8 cellular contexts compared by ENCODE assay signal in genomic region chr9:137201205-137201868, GRCh38. TPM values are rescaled to one million over a fixed set of nuclear protein-coding genes. Genes with fewer than 3 reads are reported as not detected.
DNase-seq lines count a peak whose midpoint lies in the region; ATAC-seq and TF ChIP-seq lines count a peak whose summit lies in the region.

No MANE protein-coding gene starts in this region.

- ATAC-seq in HG02973 (IDR thresholded peaks at IDR 0.05; ENCODE audit: unreplicated experiment) = no peak

- DNase-seq in GM06990 (ENCODE audit: extremely low read depth, insufficient read length) (no peak), RKO (ENCODE audit: low spot score) (peak; percentile 53), esophagus muscularis mucosa (ENCODE audit: extremely low spot score) (no peak), NCI-H2107 treated with DMSO at 0.1 percent for 48 hours (lab: John Stamatoyannopoulos, UW; ENCODE audit: unreplicated experiment) (no peak), DMS 273 treated with DMSO at 0.1 percent for 48 hours (lab: John Stamatoyannopoulos, UW) (no peak), NCI-H1694 (lab: John Stamatoyannopoulos, UW) (no peak)

- no peaks in the 10 kb centered on the region for H3K9me3 ChIP-seq in esophagus muscularis mucosa

- H3K4me3 ChIP-seq in GM06990 (replicated peaks; ENCODE audit: low read depth, low read length) (peak overlapping the region; percentile 90), esophagus muscularis mucosa (peak overlapping the region; percentile 70 to 76 (median 74)), rectal smooth muscle tissue (ENCODE audit: low read length) (peak overlapping the region; percentile 84)

- H3K4me1 ChIP-seq in esophagus muscularis mucosa (peaks cover 74 to 84% (median 77%) of the 10 kb centered on the region in 4 donors), rectal smooth muscle tissue (ENCODE audit: control insufficient read depth, insufficient read depth, low read length) (peaks cover 28% of the 10 kb centered on the region)

- H3K27me3 ChIP-seq in GM06990 (replicated peaks; ENCODE audit: control insufficient read depth, insufficient read depth, low read length) (no peaks in the 10 kb centered on the region), esophagus muscularis mucosa (no peaks in the 10 kb centered on the region), rectal smooth muscle tissue (ENCODE audit: control insufficient read depth, insufficient read depth, low read length) (no peaks in the 10 kb centered on the region)

- peak overlapping the region; percentile 80 for H3K9ac ChIP-seq in rectal smooth muscle tissue (ENCODE audit: low read length)

- H3K27ac ChIP-seq in esophagus muscularis mucosa (replicated peaks in 1 of 4) = peak overlapping the region; percentile 79 to 86 (median 84)
- H3K27ac ChIP-seq in rectal smooth muscle tissue (ENCODE audit: low read depth, low read length) = peak overlapping the region; percentile 58

- TF ChIP-seq POLR2A in esophagus muscularis mucosa (IDR thresholded peaks at IDR 0.05; ENCODE audit: low read depth) = no peak

- 31% methylated on average over 13 of the region's 23 CpGs for WGBS in esophagus muscularis mucosa

- TF ChIP-seq EP300 in esophagus muscularis mucosa (IDR thresholded peaks at IDR 0.05) = no peak

- H3K36me3 ChIP-seq in GM06990 (ENCODE audit: control insufficient read depth, insufficient read depth, low read length) = no peaks in the 10 kb centered on the region
- no peaks in the 10 kb centered on the region for H3K36me3 ChIP-seq in esophagus muscularis mucosa
- H3K36me3 ChIP-seq in rectal smooth muscle tissue (ENCODE audit: control insufficient read depth, insufficient read depth, low read length) = no peaks in the 10 kb centered on the region

- intact Hi-C loops in esophagus muscularis mucosa (cut with DNase I) = loop anchor here (2.0 kb wide), 1 partner anchor 19 kb away; no protein-coding TSS in a partner anchor

- TF ChIP-seq CTCF in GM06990 (IDR thresholded peaks at IDR 0.05; ENCODE audit: insufficient read depth, low read length, poor library complexity, severe bottlenecking) (no peak), esophagus muscularis mucosa (IDR thresholded peaks at IDR 0.05) (no peak)

RNA-seq across cellular contexts. Expression of gene TPRN, which starts 0.8 kb away (rescaled TPM):
- total RNA-seq in esophagus muscularis mucosa = 10 to 100 TPM in 1 of 4 donors, 1 to 10 TPM in 3; 4.1 to 12.6 (median 7.7) TPM

RNA-seq across cellular contexts. Expression of gene TMEM203, which starts 4.1 kb away (rescaled TPM):
- total RNA-seq in esophagus muscularis mucosa = 10 to 100 TPM; 28.8 to 45.8 (median 34.8) TPM

RNA-seq across cellular contexts. Expression of gene NDOR1, which starts 4.2 kb away (rescaled TPM):
- total RNA-seq in esophagus muscularis mucosa = 10 to 100 TPM in 1 of 4 donors, 1 to 10 TPM in 3; 6.5 to 12.3 (median 8.0) TPM

RNA-seq across cellular contexts. Expression of gene SSNA1, which starts 12.9 kb away (rescaled TPM):
- total RNA-seq in esophagus muscularis mucosa = 10 to 100 TPM; 58.2 to 99.5 (median 76.7) TPM

RNA-seq across cellular contexts. Expression of gene ANAPC2, which starts 13.0 kb away (rescaled TPM):
- 10 to 100 TPM; 18.7 to 28.7 (median 25.1) TPM for total RNA-seq in esophagus muscularis mucosa
